In the genomic region with DNA sequence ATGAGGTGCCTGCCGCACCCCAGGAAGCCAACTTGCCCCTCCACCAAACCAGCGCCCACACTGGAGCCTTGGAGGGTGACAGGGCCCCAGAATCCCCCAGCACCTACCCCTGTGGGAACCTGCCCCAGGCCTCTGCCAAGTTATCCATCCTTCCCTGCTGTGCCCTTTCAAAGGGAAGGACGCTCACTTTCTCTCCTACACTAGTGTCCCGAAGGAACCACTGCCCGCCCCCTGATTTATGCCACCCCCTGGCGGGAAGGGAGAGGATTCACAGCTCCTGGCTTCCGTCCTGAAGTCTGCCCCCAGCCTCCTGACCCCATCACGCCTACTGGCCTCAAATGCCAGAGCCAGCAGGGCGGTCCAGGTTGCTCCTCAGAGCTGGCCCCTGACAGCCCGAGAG, we compare ENCODE assay signal across 2 cellular contexts.
TF ChIP-seq lines count a peak whose summit lies in the region.

No MANE protein-coding gene starts in this region.

TF ChIP-seq in SK-N-SH, 30 proteins besides CTCF, POLR2A, EP300 and RAD21 (continued from another document):
- TF ChIP-seq, protein P1, sequence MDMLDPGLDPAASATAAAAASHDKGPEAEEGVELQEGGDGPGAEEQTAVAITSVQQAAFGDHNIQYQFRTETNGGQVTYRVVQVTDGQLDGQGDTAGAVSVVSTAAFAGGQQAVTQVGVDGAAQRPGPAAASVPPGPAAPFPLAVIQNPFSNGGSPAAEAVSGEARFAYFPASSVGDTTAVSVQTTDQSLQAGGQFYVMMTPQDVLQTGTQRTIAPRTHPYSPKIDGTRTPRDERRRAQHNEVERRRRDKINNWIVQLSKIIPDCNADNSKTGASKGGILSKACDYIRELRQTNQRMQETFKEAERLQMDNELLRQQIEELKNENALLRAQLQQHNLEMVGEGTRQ (IDR thresholded peaks at IDR 0.05; ENCODE audit: borderline replicate concordance, low read depth, low read length), result no peak

TF ChIP-seq in SK-N-SH treated with all-trans-retinoic acid at 6 μM for 48 hours, 23 proteins besides CTCF, POLR2A, EP300 and RAD21 (continued from another document):
- TF ChIP-seq BACH2 (CRISPR knock-in tag; IDR thresholded peaks at IDR 0.05; ENCODE audit: borderline replicate concordance), result no peak
- TF ChIP-seq CREB5 (CRISPR knock-in tag; IDR thresholded peaks at IDR 0.05; ENCODE audit: low read depth), result no peak
- TF ChIP-seq TOX (CRISPR knock-in tag; IDR thresholded peaks at IDR 0.05; ENCODE audit: borderline replicate concordance), result no peak
- TF ChIP-seq, protein P2, sequence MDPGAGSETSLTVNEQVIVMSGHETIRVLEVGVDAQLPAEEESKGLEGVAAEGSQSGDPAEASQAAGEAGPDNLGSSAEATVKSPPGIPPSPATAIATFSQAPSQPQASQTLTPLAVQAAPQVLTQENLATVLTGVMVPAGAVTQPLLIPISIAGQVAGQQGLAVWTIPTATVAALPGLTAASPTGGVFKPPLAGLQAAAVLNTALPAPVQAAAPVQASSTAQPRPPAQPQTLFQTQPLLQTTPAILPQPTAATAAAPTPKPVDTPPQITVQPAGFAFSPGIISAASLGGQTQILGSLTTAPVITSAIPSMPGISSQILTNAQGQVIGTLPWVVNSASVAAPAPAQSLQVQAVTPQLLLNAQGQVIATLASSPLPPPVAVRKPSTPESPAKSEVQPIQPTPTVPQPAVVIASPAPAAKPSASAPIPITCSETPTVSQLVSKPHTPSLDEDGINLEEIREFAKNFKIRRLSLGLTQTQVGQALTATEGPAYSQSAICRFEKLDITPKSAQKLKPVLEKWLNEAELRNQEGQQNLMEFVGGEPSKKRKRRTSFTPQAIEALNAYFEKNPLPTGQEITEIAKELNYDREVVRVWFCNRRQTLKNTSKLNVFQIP (CRISPR knock-in tag; IDR thresholded peaks at IDR 0.05; ENCODE audit: borderline replicate concordance, low read depth), result no peak
- no peak for TF ChIP-seq PATZ1 (CRISPR knock-in tag; IDR thresholded peaks at IDR 0.05; ENCODE audit: borderline replicate concordance)
- no peak for TF ChIP-seq PPARA (CRISPR knock-in tag; IDR thresholded peaks at IDR 0.05; ENCODE audit: borderline replicate concordance)
- TF ChIP-seq ZFP30 (CRISPR knock-in tag; IDR thresholded peaks at IDR 0.05), result no peak
- TF ChIP-seq SNAI2 (CRISPR knock-in tag; IDR thresholded peaks at IDR 0.05), result no peak
- no peak for TF ChIP-seq CSRNP3 (CRISPR knock-in tag; IDR thresholded peaks at IDR 0.05)
- no peak for TF ChIP-seq ZNF565 (CRISPR knock-in tag; conservative IDR thresholded peaks at IDR 0.05; ENCODE audit: low read depth)
- TF ChIP-seq ISL1 (CRISPR knock-in tag; IDR thresholded peaks at IDR 0.05), result no peak
- no peak for TF ChIP-seq ESRRG (CRISPR knock-in tag; IDR thresholded peaks at IDR 0.05)
- no peak for TF ChIP-seq TCF4 (CRISPR knock-in tag; IDR thresholded peaks at IDR 0.05; ENCODE audit: borderline replicate concordance)
- no peak for TF ChIP-seq OSR1 (CRISPR knock-in tag; IDR thresholded peaks at IDR 0.05)
TF ChIP-seq in SK-N-SH treated with all-trans-retinoic acid at 6 μM for 48 hours: peak in this region for 0.
